Comparison of ENCODE assay signal across 18 cellular contexts in the genomic region with DNA sequence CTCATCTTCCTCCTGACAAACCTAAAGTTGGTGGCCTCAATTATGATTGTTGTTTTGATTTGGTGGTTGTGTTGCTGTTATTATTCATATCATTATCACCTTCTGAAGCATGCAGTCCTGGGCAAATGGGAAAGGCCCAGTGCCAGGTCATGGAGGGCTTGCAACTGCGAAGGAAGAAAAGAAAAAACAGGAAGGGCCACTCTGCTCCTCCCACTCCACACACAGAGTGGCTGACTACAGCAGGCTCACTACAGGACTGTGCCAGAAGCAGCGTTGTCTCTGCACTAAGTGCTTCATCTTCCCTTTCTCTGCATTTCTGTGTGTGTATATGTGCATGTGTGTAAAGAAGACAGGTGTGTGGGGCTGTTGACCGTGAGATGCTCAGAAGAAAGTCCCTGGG.
A peak's percentile ranks its signal among the peaks of the same experiment; 100 is the strongest.
DNase-seq lines count a peak whose midpoint lies in the region; ATAC-seq, FAIRE-seq and TF ChIP-seq lines count a peak whose summit lies in the region.
"Had no signal": no experiment of that assay in that cellular context is flagged by ENCODE, and none has a peak within 500 bp of the region (broad histone marks: within the 10 kb centered on the region; RNA-seq: fewer than 3 reads in every experiment).

No MANE protein-coding gene starts in this region.

- H3K36me3 Mint-ChIP-seq in endothelial cell (ENCODE audit: low read depth, unreplicated experiment) = peaks cover 13% of the 10 kb centered on the region
- no peaks in the 10 kb centered on the region for H3K36me3 Mint-ChIP-seq in neural progenitor cell
- H3K36me3 Mint-ChIP-seq: CD4-positive, alpha-beta memory T cell had no signal

- no peaks in the 10 kb centered on the region for H3K79me2 ChIP-seq in PC-3 (ENCODE audit: low read length)
- H3K79me2 ChIP-seq in neural progenitor cell (ENCODE audit: low read depth) = no peaks in the 10 kb centered on the region

- H4K20me1 ChIP-seq in PC-3 (ENCODE audit: low read length) (no peaks in the 10 kb centered on the region), neural progenitor cell (ENCODE audit: low read depth) (no peaks in the 10 kb centered on the region)

- H3K9ac ChIP-seq in PC-3 (ENCODE audit: low read length) (no peak overlapping the region), neural progenitor cell (no peak overlapping the region)
- H3K9ac ChIP-seq: GM23248 had no signal

- H3F3A ChIP-seq in PC-3 (ENCODE audit: low read length, unreplicated experiment) (no peaks in the 10 kb centered on the region), neural progenitor cell (ENCODE audit: low read depth) (no peaks in the 10 kb centered on the region)

- H3K27ac ChIP-seq in PC-3 (ENCODE audit: low read length) = no peak overlapping the region
- H3K27ac ChIP-seq in neural progenitor cell = no peak overlapping the region
- H3K27ac ChIP-seq: GM23248 had no signal

- H3K27ac Mint-ChIP-seq in endothelial cell (ENCODE audit: unreplicated experiment) = peak overlapping the region; percentile 42
- no peak overlapping the region for H3K27ac Mint-ChIP-seq in neural progenitor cell

- no peak for ATAC-seq in PC-3
- ATAC-seq: GM12878 had no signal

- H3K27me3 ChIP-seq in PC-3 (ENCODE audit: low read length) (no peaks in the 10 kb centered on the region), neural progenitor cell (no peaks in the 10 kb centered on the region)

- no peak overlapping the region for H3K4me3 ChIP-seq in PC-3 (ENCODE audit: low read length)
- no peak overlapping the region for H3K4me3 ChIP-seq in neural progenitor cell
- H3K4me3 ChIP-seq: GM12878, GM23248 had no signal

- TF ChIP-seq CTCF in PC-3 (conservative IDR thresholded peaks at IDR 0.05; ENCODE audit: low read depth, low read length) (no peak), endothelial cell (IDR thresholded peaks at IDR 0.05; ENCODE audit: unreplicated experiment) (no peak), neural progenitor cell (IDR thresholded peaks at IDR 0.05) (no peak)

- no peaks in the 10 kb centered on the region for H3K9me2 ChIP-seq in PC-3 (replicated peaks; ENCODE audit: low read length)

- peaks cover 22% of the 10 kb centered on the region for H3K4me1 Mint-ChIP-seq in endothelial cell (ENCODE audit: unreplicated experiment)
- no peaks in the 10 kb centered on the region for H3K4me1 Mint-ChIP-seq in neural progenitor cell
- H3K4me1 Mint-ChIP-seq: CD4-positive, alpha-beta memory T cell had no signal

- POLR2A ChIA-PET in PC-3 (lab: Charles Lee; ENCODE audit: unreplicated experiment) = no interaction called here

- peaks cover 7% of the 10 kb centered on the region for H3K9me3 Mint-ChIP-seq in endothelial cell (ENCODE audit: unreplicated experiment)
- H3K9me3 Mint-ChIP-seq in neural progenitor cell = peaks cover 47% of the 10 kb centered on the region
- H3K9me3 Mint-ChIP-seq: CD4-positive, alpha-beta memory T cell had no signal

- H3K4me2 ChIP-seq in PC-3 (ENCODE audit: low read length) = no peak overlapping the region
- H3K4me2 ChIP-seq in neural progenitor cell = no peak overlapping the region

- H2AFZ ChIP-seq in PC-3 (ENCODE audit: low read length) (0 out of 2 replicates have a peak overlapping the region, but pooled peaks have one; percentile 23), neural progenitor cell (replicated peaks) (no peak overlapping the region)
- H2AFZ ChIP-seq: GM23248 had no signal

- H3K36me3 ChIP-seq in PC-3 (ENCODE audit: low read depth, low read length) (no peaks in the 10 kb centered on the region), neural progenitor cell (no peaks in the 10 kb centered on the region)

- no TSS peak for BruUV-seq in PC-3 (replicated peaks; lab: Mats Ljungman, UMichigan)

- H3K4me1 ChIP-seq in PC-3 (ENCODE audit: insufficient read depth, low read length) (peaks cover 25% of the 10 kb centered on the region), neural progenitor cell (no peaks in the 10 kb centered on the region)
- H3K4me1 ChIP-seq: Caco-2 had no signal

- intact Hi-C loops in PC-3 (cut with micrococcal nuclease) = no loop called here

- H3K9me3 ChIP-seq in PC-3 (ENCODE audit: low read length) (no peaks in the 10 kb centered on the region), neural progenitor cell (ENCODE audit: low read depth) (peaks cover 5% of the 10 kb centered on the region)
- H3K9me3 ChIP-seq: Caco-2 had no signal

- H3K4me3 Mint-ChIP-seq in endothelial cell (ENCODE audit: unreplicated experiment) (peak overlapping the region; percentile 66), neural progenitor cell (peak overlapping the region; percentile 18)
- H3K4me3 Mint-ChIP-seq: CD4-positive, alpha-beta memory T cell had no signal

- DNase-seq in PC-3 (no peak), endothelial cell (ENCODE audit: low spot score) (no peak), neural progenitor cell (ENCODE audit: low spot score) (no peak), urothelium cell line (ENCODE audit: low spot score) (no peak), HPDE6-E6E7 (ENCODE audit: extremely low spot score) (no peak), ecto neural progenitor cell (ENCODE audit: low spot score) (no peak), NCI-H524 treated with DMSO at 0.1 percent for 48 hours (lab: John Stamatoyannopoulos, UW) (no peak)
- DNase-seq: Caco-2; CD4-positive, alpha-beta memory T cell; DMS153; DND-41; GM23248; H7; HCEC 1CT had no signal

- CTCF ChIA-PET in PC-3 (lab: Charles Lee) = no interaction called here

- peak; percentile 94 for FAIRE-seq in urothelium cell line (lab: Jason Lieb, UNC)
- FAIRE-seq: G401.6, GM12878, GM19239, H1 had no signal

- H3K27me3 Mint-ChIP-seq in endothelial cell (ENCODE audit: unreplicated experiment) = peaks cover 12% of the 10 kb centered on the region
- H3K27me3 Mint-ChIP-seq in neural progenitor cell (ENCODE audit: insufficient read depth, low read depth) = peaks cover 5% of the 10 kb centered on the region
